Comparison of ENCODE assay signal across 13 cellular contexts in genomic region chr11:2799881-2800654, GRCh38.
DNase-seq lines count a peak whose midpoint lies in the region; TF ChIP-seq lines count a peak whose summit lies in the region.
"Had no signal": no experiment of that assay in that cellular context is flagged by ENCODE, and none has a peak within 500 bp of the region (broad histone marks: within the 10 kb centered on the region; RNA-seq: fewer than 3 reads in every experiment).

No MANE protein-coding gene starts in this region.

- H3K79me2 ChIP-seq in mesendoderm (ENCODE audit: control insufficient read depth, insufficient read depth, low read length), result no peaks in the 10 kb centered on the region

- no peak overlapping the region for H2BK15ac ChIP-seq in mesendoderm (replicated peaks; ENCODE audit: low read depth)

- peak; percentile 12 for DNase-seq in activated T-cell treated with anti-CD3 and anti-CD28 coated beads, Interleukin-2, amount 50 U/mL, for 1 hour
- DNase-seq in activated T-cell treated with anti-CD3 and anti-CD28 coated beads for 4 hours (no peak), mesendoderm (peak; percentile 10), testis (peak; percentile 7), Kasumi-1 (lab: John Stamatoyannopoulos, UW) (no peak), GM19240 (ENCODE audit: insufficient read length, low spot score) (no peak), NCI-H345 treated with DMSO at 0.1 percent for 48 hours (lab: John Stamatoyannopoulos, UW; ENCODE audit: unreplicated experiment) (no peak)
- peak; percentile 2 for DNase-seq in activated naive CD4-positive, alpha-beta T cell treated with anti-CD3 and anti-CD28 coated beads, Interleukin-2, amount 50 U/mL, for 16 hours
- DNase-seq: effector memory CD8-positive, alpha-beta T cell; NCI-H1417 treated with DMSO at 0.1 percent for 48 hours; NCI-H526 treated with DMSO at 0.1 percent for 48 hours had no signal

- WGBS in mesendoderm (ENCODE audit: extremely low coverage, insufficient coverage, low lambda C conversion rate), result no CpG with 5 or more reads among the region's 15 CpGs
- WGBS in testis, 2 donors, result 78 to 83% methylated on average over 7 to 15 of the region's 15 CpGs

- no peaks in the 10 kb centered on the region for H3K9me3 ChIP-seq in testis
- H3K9me3 ChIP-seq: SJCRH30 had no signal

- no peaks in the 10 kb centered on the region for H3K79me1 ChIP-seq in mesendoderm (ENCODE audit: low read length)

- no peaks in the 10 kb centered on the region for H3K4me1 ChIP-seq in mesendoderm (ENCODE audit: control insufficient read depth, low read depth, low read length)
- no peaks in the 10 kb centered on the region for H3K4me1 ChIP-seq in testis
- H3K4me1 ChIP-seq: SJCRH30 had no signal

- no peak overlapping the region for H2BK120ac ChIP-seq in mesendoderm (ENCODE audit: low read depth, low read length)

- H3K4me2 ChIP-seq in mesendoderm (ENCODE audit: low read length), result no peak overlapping the region

- H3K4ac ChIP-seq in mesendoderm (ENCODE audit: low read depth, low read length), result no peak overlapping the region

- TF ChIP-seq POLR2A in testis (IDR thresholded peaks at IDR 0.05), result no peak

- no peak overlapping the region for H3K18ac ChIP-seq in mesendoderm (ENCODE audit: low read length)

- H4K5ac ChIP-seq in mesendoderm (ENCODE audit: low read length), result no peak overlapping the region

- H3K56ac ChIP-seq in mesendoderm (ENCODE audit: low read length), result no peak overlapping the region

- H3K4me3 ChIP-seq in mesendoderm (ENCODE audit: low read length), result no peak overlapping the region
- no peak overlapping the region for H3K4me3 ChIP-seq in testis
- H3K4me3 ChIP-seq: SJCRH30, tibial nerve had no signal

- H3K23ac ChIP-seq in mesendoderm (ENCODE audit: low read length), result no peak overlapping the region

- no peak for TF ChIP-seq CTCF in testis (IDR thresholded peaks at IDR 0.05)

- H4K8ac ChIP-seq in mesendoderm (ENCODE audit: low read depth, low read length), result no peak overlapping the region

- no peak overlapping the region for H2AK5ac ChIP-seq in mesendoderm (ENCODE audit: low read length)

- no peak overlapping the region for H3K9ac ChIP-seq in mesendoderm (ENCODE audit: low read length)

- intact Hi-C loops in testis (cut with DNase I; ENCODE audit: low total_unique reads), result no loop called here

- no peaks in the 10 kb centered on the region for H3K27me3 ChIP-seq in mesendoderm (ENCODE audit: insufficient read depth, low read length, poor library complexity)
- no peaks in the 10 kb centered on the region for H3K27me3 ChIP-seq in testis
- H3K27me3 ChIP-seq: SJCRH30, tibial nerve had no signal

- H3K36me3 ChIP-seq in mesendoderm (ENCODE audit: control insufficient read depth, insufficient read depth, low read length), result no peaks in the 10 kb centered on the region
- no peaks in the 10 kb centered on the region for H3K36me3 ChIP-seq in testis (ENCODE audit: low read depth, missing control alignments)
- H3K36me3 ChIP-seq: SJCRH30, tibial nerve had no signal

- H2BK5ac ChIP-seq in mesendoderm (ENCODE audit: low read length), result no peak overlapping the region

- H3K27ac ChIP-seq in mesendoderm (ENCODE audit: low read depth, low read length) (no peak overlapping the region), testis (no peak overlapping the region)
- H3K27ac ChIP-seq: SJCRH30, tibial nerve had no signal

Comparison
In these comparisons a context has a peak if more than half of its experiments do, and no peak if none do; other contexts are left out.
1. DNase-seq: peak in activated T-cell treated with anti-CD3 and anti-CD28 coated beads, Interleukin-2, amount 50 U/mL, for 1 hour (single experiment), activated naive CD4-positive, alpha-beta T cell treated with anti-CD3 and anti-CD28 coated beads, Interleukin-2, amount 50 U/mL, for 16 hours (single experiment), mesendoderm (single experiment) and testis (single experiment); none in activated T-cell treated with anti-CD3 and anti-CD28 coated beads for 4 hours (single experiment), Kasumi-1 (0 of 2), GM19240 (single experiment) and NCI-H345 treated with DMSO at 0.1 percent for 48 hours (single experiment).